Comparison of ENCODE assay signal across 8 cellular contexts in genomic region chr4:81504685-81505598, GRCh38. TPM values are rescaled to one million over a fixed set of nuclear protein-coding genes. Genes with fewer than 3 reads are reported as not detected.
DNase-seq lines count a peak whose midpoint lies in the region; ATAC-seq and TF ChIP-seq lines count a peak whose summit lies in the region.

No MANE protein-coding gene starts in this region.

- peak; percentile 50 for ATAC-seq in HG02759 (IDR thresholded peaks at IDR 0.05; ENCODE audit: unreplicated experiment)
- peak; percentile 89 to 92 for ATAC-seq in naive thymus-derived CD8-positive, alpha-beta T cell

- peak; percentile 52 to 73 (median 58) for DNase-seq in CD4-positive, alpha-beta memory T cell
- DNase-seq in T-helper 9 cell, result peak; percentile 39
- peak; percentile 48 to 88 (median 70) for DNase-seq in adrenal gland
- peak; percentile 32 to 81 (median 56) for DNase-seq in naive thymus-derived CD8-positive, alpha-beta T cell
- DNase-seq in suprapubic skin (ENCODE audit: low spot score in 2 of 2), result peak; percentile 87 to 91
- DNase-seq in RWPE1 (ENCODE audit: low spot score), result no peak
- DNase-seq in smooth muscle cell (lab: John Stamatoyannopoulos, UW; ENCODE audit: unreplicated experiment), result no peak

- H3K36me3 ChIP-seq in CD4-positive, alpha-beta memory T cell (ENCODE audit: insufficient read depth, low read length), result no peaks in the 10 kb centered on the region
- no peaks in the 10 kb centered on the region for H3K36me3 ChIP-seq in adrenal gland (replicated peaks in 1 of 2)
- no peaks in the 10 kb centered on the region for H3K36me3 ChIP-seq in suprapubic skin
- H3K36me3 ChIP-seq in smooth muscle cell (ENCODE audit: low read depth), result no peaks in the 10 kb centered on the region

- H3K27ac ChIP-seq in CD4-positive, alpha-beta memory T cell (ENCODE audit: low read depth, low read length), result peak overlapping the region; percentile 24
- peak overlapping the region; percentile 42 to 88 (median 68) for H3K27ac ChIP-seq in adrenal gland
- H3K27ac ChIP-seq in suprapubic skin, result peak overlapping the region; percentile 65
- no peak overlapping the region for H3K27ac ChIP-seq in RWPE1
- H3K27ac ChIP-seq in smooth muscle cell (ENCODE audit: low read depth), result no peak overlapping the region

- H3K27ac Mint-ChIP-seq in CD4-positive, alpha-beta memory T cell, result peak overlapping the region; percentile 78 to 91 (median 89)
- H3K27ac Mint-ChIP-seq in naive thymus-derived CD8-positive, alpha-beta T cell, result peak overlapping the region; percentile 83 to 96 (median 92)

- POLR2A ChIA-PET in CD4-positive, alpha-beta memory T cell (lab: Charles Lee; ENCODE audit: partially characterized antibody), result interaction anchor here (0.9 to 4.5 kb wide), 4 partner anchors 12 to 780 kb away, joined by 3 to 31 read pairs (median 7); partner anchors contain the start of gene RASGEF1B
- POLR2A ChIA-PET in naive thymus-derived CD8-positive, alpha-beta T cell (lab: Charles Lee), result interaction anchor here (1.1 to 2.6 kb wide), 2 partner anchors 33 to 34 kb away, joined by 3 to 18 read pairs; partner anchors contain the start of gene RASGEF1B
- POLR2A ChIA-PET in RWPE1 (lab: Yijun Ruan, JAX; ENCODE audit: low non-redundant PET), result no interaction called here

- H3K27me3 ChIP-seq in CD4-positive, alpha-beta memory T cell (ENCODE audit: insufficient read depth, low read length), result no peaks in the 10 kb centered on the region
- no peaks in the 10 kb centered on the region for H3K27me3 ChIP-seq in adrenal gland
- no peaks in the 10 kb centered on the region for H3K27me3 ChIP-seq in suprapubic skin
- no peaks in the 10 kb centered on the region for H3K27me3 ChIP-seq in smooth muscle cell (ENCODE audit: low read depth)

- peaks cover 20% of the 10 kb centered on the region for H3K4me1 ChIP-seq in CD4-positive, alpha-beta memory T cell (ENCODE audit: insufficient read depth, low read length)
- H3K4me1 ChIP-seq in adrenal gland (replicated peaks in 1 of 2) (no peaks in the 10 kb centered on the region), suprapubic skin (peaks cover 25% of the 10 kb centered on the region), smooth muscle cell (ENCODE audit: low read depth) (peaks cover 1% of the 10 kb centered on the region)

- TF ChIP-seq CTCF in adrenal gland (IDR thresholded peaks at IDR 0.05), result no peak
- TF ChIP-seq CTCF in suprapubic skin (IDR thresholded peaks at IDR 0.05), result no peak
- no peak for TF ChIP-seq CTCF in RWPE1 (conservative IDR thresholded peaks at IDR 0.05; ENCODE audit: low read depth)
- TF ChIP-seq CTCF in smooth muscle cell (IDR thresholded peaks at IDR 0.05; ENCODE audit: borderline replicate concordance, insufficient read depth, poor library complexity, severe bottlenecking), result no peak

- 62 to 76% (median 67%) methylated on average over 10 of the region's 10 CpGs for WGBS in adrenal gland, 4 donors
- 58% methylated on average over 10 of the region's 10 CpGs for WGBS in suprapubic skin
- 92% methylated on average over 10 of the region's 10 CpGs for WGBS in smooth muscle cell (ENCODE audit: low lambda C conversion rate)

- H3K9me3 ChIP-seq in CD4-positive, alpha-beta memory T cell (ENCODE audit: control insufficient read depth in 1 of 2, low read length in 2 of 2), result no peaks in the 10 kb centered on the region
- H3K9me3 ChIP-seq in adrenal gland (replicated peaks in 1 of 3) (no peaks in the 10 kb centered on the region), suprapubic skin (no peaks in the 10 kb centered on the region), smooth muscle cell (replicated peaks; ENCODE audit: low read depth) (no peaks in the 10 kb centered on the region)

- H3K4me1 Mint-ChIP-seq in CD4-positive, alpha-beta memory T cell, result peaks cover 15 to 28% (median 16%) of the 10 kb centered on the region in 4 donors
- peaks cover 17 to 67% (median 55%) of the 10 kb centered on the region in 4 donors for H3K4me1 Mint-ChIP-seq in naive thymus-derived CD8-positive, alpha-beta T cell

- TF ChIP-seq EP300 in suprapubic skin (IDR thresholded peaks at IDR 0.05), result no peak

- H4K20me1 ChIP-seq in smooth muscle cell (ENCODE audit: low read depth), result no peaks in the 10 kb centered on the region

- CTCF ChIA-PET in CD4-positive, alpha-beta memory T cell (lab: Charles Lee; ENCODE audit: partially characterized antibody), result interaction anchor here (0.8 to 3.7 kb wide), 6 partner anchors 11 to 183 kb away, joined by 3 to 21 read pairs (median 6); partner anchors contain the start of gene RASGEF1B
- CTCF ChIA-PET in RWPE1 (lab: Yijun Ruan, JAX), result no interaction called here

- no peaks in the 10 kb centered on the region for H3K36me3 Mint-ChIP-seq in CD4-positive, alpha-beta memory T cell
- H3K36me3 Mint-ChIP-seq in naive thymus-derived CD8-positive, alpha-beta T cell, result no peaks in the 10 kb centered on the region

- H3K27me3 Mint-ChIP-seq in CD4-positive, alpha-beta memory T cell, result no peaks in the 10 kb centered on the region
- no peaks in the 10 kb centered on the region for H3K27me3 Mint-ChIP-seq in naive thymus-derived CD8-positive, alpha-beta T cell

- H3K9me3 Mint-ChIP-seq in CD4-positive, alpha-beta memory T cell, result no peaks in the 10 kb centered on the region
- H3K9me3 Mint-ChIP-seq in naive thymus-derived CD8-positive, alpha-beta T cell, result no peaks in the 10 kb centered on the region

- intact Hi-C loops in CD4-positive, alpha-beta memory T cell (cut with micrococcal nuclease), result loop anchor here (1.0 kb wide), 2 partner anchors 13 to 33 kb away; no protein-coding TSS in a partner anchor
- intact Hi-C loops in adrenal gland (cut with DNase I), result no loop called here

- no peak overlapping the region for H3K9ac ChIP-seq in smooth muscle cell (ENCODE audit: low read depth)

- H3K79me2 ChIP-seq in smooth muscle cell (ENCODE audit: low read depth), result no peaks in the 10 kb centered on the region

- H3K4me3 ChIP-seq in CD4-positive, alpha-beta memory T cell (ENCODE audit: low read length in 2 of 2), result no peak overlapping the region
- H3K4me3 ChIP-seq in adrenal gland (no peak overlapping the region), suprapubic skin (no peak overlapping the region), smooth muscle cell (no peak overlapping the region)

- no peak overlapping the region for H3K4me2 ChIP-seq in smooth muscle cell

- H3F3A ChIP-seq in smooth muscle cell (ENCODE audit: low read depth), result no peaks in the 10 kb centered on the region

- H3K4me3 Mint-ChIP-seq in CD4-positive, alpha-beta memory T cell, result peak overlapping the region in 7 of 8 donors; percentile 56 to 80 (median 69)
- H3K4me3 Mint-ChIP-seq in naive thymus-derived CD8-positive, alpha-beta T cell, result peak overlapping the region; percentile 49 to 79 (median 70)

- TF ChIP-seq POLR2A in adrenal gland (IDR thresholded peaks at IDR 0.05) (peak; percentile 22 to 37), suprapubic skin (IDR thresholded peaks at IDR 0.05) (no peak)

- no peak overlapping the region for H2AFZ ChIP-seq in smooth muscle cell (ENCODE audit: low read depth)

RNA-seq across cellular contexts. Expression of gene RASGEF1B, which starts 33.2 kb away (rescaled TPM):
- 1 to 10 TPM; 9.0 to 9.4 TPM for total RNA-seq in CD4-positive, alpha-beta memory T cell
- polyA plus RNA-seq in CD4-positive, alpha-beta memory T cell, result 1 to 10 TPM; 2.2 to 4.1 TPM
- 10 to 100 TPM in 4 of 8 donors, 1 to 10 TPM in 4; 6.3 to 27.2 (median 9.8) TPM for total RNA-seq in adrenal gland
- polyA plus RNA-seq in adrenal gland, result 10 to 100 TPM in 1 of 3 donors, 1 to 10 TPM in 2; 5.6 to 13.9 (median 7.1) TPM
- 10 to 100 TPM; 13.6 to 14.7 TPM for total RNA-seq in naive thymus-derived CD8-positive, alpha-beta T cell
- polyA plus RNA-seq in naive thymus-derived CD8-positive, alpha-beta T cell, result 10 to 100 TPM in 1 of 3 donors, 1 to 10 TPM in 2; 6.4 to 13.7 (median 8.9) TPM
- total RNA-seq in suprapubic skin, result 100 to 1,000 TPM in 1 of 4 donors, 10 to 100 TPM in 3; 32.4 to 106 (median 63.0) TPM
- total RNA-seq in smooth muscle cell, result 7.5 and 13.7 TPM in 2 replicates
- 1.5 and 3.0 TPM in 2 replicates for polyA plus RNA-seq in smooth muscle cell

Comparison
In these comparisons a context has a peak if more than half of its experiments do, and no peak if none do; other contexts are left out.
1. DNase-seq: peak in CD4-positive, alpha-beta memory T cell (5 of 5), T-helper 9 cell (single experiment), adrenal gland (7 of 7), naive thymus-derived CD8-positive, alpha-beta T cell (10 of 10) and suprapubic skin (2 of 2); none in RWPE1 (single experiment) and smooth muscle cell (single experiment).
2. H3K27ac ChIP-seq: peak in CD4-positive, alpha-beta memory T cell (single experiment), adrenal gland (5 of 5) and suprapubic skin (single experiment); none in RWPE1 (single experiment) and smooth muscle cell (single experiment).
3. POLR2A ChIP-seq: peak in adrenal gland (2 of 2); none in suprapubic skin (0 of 2).